In the genomic region with DNA sequence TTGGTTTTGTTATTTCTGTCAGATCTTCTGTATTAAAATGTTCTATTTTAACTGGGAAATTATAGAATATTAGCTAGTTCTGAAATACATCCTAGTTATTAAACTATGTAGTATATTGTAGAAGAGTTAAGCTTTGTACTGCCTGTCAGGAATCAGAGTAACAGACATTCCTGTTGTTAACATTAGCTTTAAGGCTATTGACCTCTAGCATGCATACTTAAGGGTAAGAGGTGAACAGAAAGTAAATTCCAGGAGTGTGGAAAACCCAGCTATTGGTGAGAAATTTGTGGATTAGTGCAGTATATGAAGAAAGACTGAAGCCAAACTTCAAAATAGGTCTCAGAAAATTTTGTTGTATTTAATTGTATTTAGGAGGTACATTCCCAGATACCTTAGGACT, we compare ENCODE assay signal across 17 cellular contexts.
"Had no signal": no experiment of that assay in that cellular context is flagged by ENCODE, and none has a peak within 500 bp of the region (broad histone marks: within the 10 kb centered on the region; RNA-seq: fewer than 3 reads in every experiment).

No MANE protein-coding gene starts in this region.

- H3K36me3 Mint-ChIP-seq: neural progenitor cell had no signal

- H2AFZ ChIP-seq: neural progenitor cell had no signal

- H3K36me3 ChIP-seq: neural progenitor cell had no signal

- H3K27ac ChIP-seq: gastroesophageal sphincter, neural progenitor cell, right atrium auricular region, suprapubic skin, tibial nerve had no signal

- H3K27ac Mint-ChIP-seq: activated naive CD8-positive, alpha-beta T cell; activated T-cell treated with anti-CD3 and anti-CD28 coated beads, Interleukin-2, amount 50 U/mL, for 24 hours; activated T-helper 17 cell treated with anti-CD3 and anti-CD28 coated beads, Interleukin-2, amount 50 U/mL, for 72 hours; endodermal cell; neural progenitor cell; progenitor cell of endocrine pancreas; stimulated activated naive CD8-positive, alpha-beta T cell treated with anti-CD3 and anti-CD28 coated beads, Interleukin-15, amount 100 ng/mL, for 72 hours had no signal

- H3K9ac ChIP-seq: neural progenitor cell had no signal

- H3K27me3 Mint-ChIP-seq: activated naive CD8-positive, alpha-beta T cell; activated T-cell treated with anti-CD3 and anti-CD28 coated beads, Interleukin-2, amount 50 U/mL, for 24 hours; activated T-helper 17 cell treated with anti-CD3 and anti-CD28 coated beads, Interleukin-2, amount 50 U/mL, for 72 hours; naive thymus-derived CD8-positive, alpha-beta T cell; progenitor cell of endocrine pancreas; stimulated activated naive CD8-positive, alpha-beta T cell treated with anti-CD3 and anti-CD28 coated beads, Interleukin-15, amount 100 ng/mL, for 72 hours had no signal

- H3K4me2 ChIP-seq: neural progenitor cell had no signal

- H3K4me3 Mint-ChIP-seq: activated naive CD8-positive, alpha-beta T cell; activated T-cell treated with anti-CD3 and anti-CD28 coated beads, Interleukin-2, amount 50 U/mL, for 24 hours; activated T-helper 17 cell treated with anti-CD3 and anti-CD28 coated beads, Interleukin-2, amount 50 U/mL, for 72 hours; endodermal cell; naive thymus-derived CD8-positive, alpha-beta T cell; neural progenitor cell; stimulated activated naive CD8-positive, alpha-beta T cell treated with anti-CD3 and anti-CD28 coated beads, Interleukin-15, amount 100 ng/mL, for 72 hours had no signal

- H3K4me1 Mint-ChIP-seq: activated T-helper 17 cell treated with anti-CD3 and anti-CD28 coated beads, Interleukin-2, amount 50 U/mL, for 72 hours; endodermal cell; stimulated activated naive CD8-positive, alpha-beta T cell treated with anti-CD3 and anti-CD28 coated beads, Interleukin-15, amount 100 ng/mL, for 72 hours had no signal

- H3K4me1 ChIP-seq: neural progenitor cell had no signal

- H3K4me3 ChIP-seq: gastroesophageal sphincter, neural progenitor cell, right atrium auricular region, suprapubic skin, tibial nerve had no signal

- ATAC-seq: activated T-helper 17 cell treated with anti-CD3 and anti-CD28 coated beads, Interleukin-2, amount 50 U/mL, for 72 hours; gastroesophageal sphincter; naive thymus-derived CD8-positive, alpha-beta T cell; stimulated activated naive CD8-positive, alpha-beta T cell treated with anti-CD3 and anti-CD28 coated beads, Interleukin-15, amount 100 ng/mL, for 72 hours had no signal

- DNase-seq: activated CD4-positive, alpha-beta T cell treated with anti-CD3 and anti-CD28 coated beads for 1 hour; activated T-cell treated with anti-CD3 and anti-CD28 coated beads, Interleukin-2, amount 50 U/mL, for 24 hours; endodermal cell; head of caudate nucleus; hypothalamus; naive thymus-derived CD8-positive, alpha-beta T cell; stimulated activated CD4-positive, alpha-beta T cell treated with anti-CD3 and anti-CD28 coated beads, Interleukin-1b, Interleukin-23, amount 100 ng/mL, for 48 hours; stimulated activated naive CD8-positive, alpha-beta T cell treated with anti-CD3 and anti-CD28 coated beads, Interleukin-15, amount 100 ng/mL, for 72 hours; T-helper 9 cell had no signal

- H3K9me3 Mint-ChIP-seq: activated T-cell treated with anti-CD3 and anti-CD28 coated beads, Interleukin-2, amount 50 U/mL, for 24 hours; activated T-helper 17 cell treated with anti-CD3 and anti-CD28 coated beads, Interleukin-2, amount 50 U/mL, for 72 hours; endodermal cell; naive thymus-derived CD8-positive, alpha-beta T cell; neural progenitor cell; stimulated activated naive CD8-positive, alpha-beta T cell treated with anti-CD3 and anti-CD28 coated beads, Interleukin-15, amount 100 ng/mL, for 72 hours had no signal

- H3K9me3 ChIP-seq: gastroesophageal sphincter, right atrium auricular region, suprapubic skin, tibial nerve had no signal

- H3K27me3 ChIP-seq: gastroesophageal sphincter, neural progenitor cell, right atrium auricular region, suprapubic skin, tibial nerve had no signal
